ENCODE assay signal across 25 cellular contexts in the genomic region with DNA sequence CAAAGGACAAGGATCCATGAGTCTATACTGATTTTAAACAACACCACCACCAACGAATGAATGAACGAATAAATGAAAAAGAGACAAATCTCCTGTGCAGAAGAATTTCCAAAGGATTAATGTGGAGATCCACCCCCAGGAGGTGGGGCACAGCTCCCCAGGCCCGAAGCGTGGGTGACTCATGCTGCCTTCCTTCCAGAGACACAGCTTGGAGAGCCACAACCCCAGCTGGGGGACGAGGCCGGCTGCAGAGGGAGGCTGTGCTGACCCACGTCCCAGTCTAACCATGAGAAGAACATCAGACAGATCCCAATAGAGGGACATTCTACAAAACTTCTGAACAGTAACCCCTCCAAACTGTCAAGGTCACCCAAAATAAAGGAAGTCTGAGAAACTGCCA.
"Had no signal": no experiment of that assay in that cellular context is flagged by ENCODE, and none has a peak within 500 bp of the region (broad histone marks: within the 10 kb centered on the region; RNA-seq: fewer than 3 reads in every experiment).

No MANE protein-coding gene starts in this region.

- DNase-seq: activated CD4-positive, alpha-beta memory T cell treated with anti-CD3 and anti-CD28 coated beads, Interleukin-2, amount 10 ng/mL, durations not matched to agents 7 days and 5 days; activated CD4-positive, alpha-beta T cell treated with anti-CD3 and anti-CD28 coated beads for 1 hour; activated CD4-positive, alpha-beta T cell treated with anti-CD3 and anti-CD28 coated beads for 4 hours; activated CD4-positive, alpha-beta T cell treated with anti-CD3 and anti-CD28 coated beads, Interleukin-2, amount 10 ng/mL, durations not matched to agents 7 days and 5 days; activated CD4-positive, alpha-beta T cell treated with anti-CD3 and anti-CD28 coated beads, Interleukin-2, amount 50 U/mL, for 4 hours; activated CD8-positive, alpha-beta memory T cell treated with anti-CD3 and anti-CD28 coated beads, Interleukin-2, amount 50 U/mL, for 48 hours; activated gamma-delta T cell; activated naive CD4-positive, alpha-beta T cell; activated naive CD4-positive, alpha-beta T cell treated with anti-CD3 and anti-CD28 coated beads, Interleukin-2, amount 10 ng/mL, durations not matched to agents 7 days and 5 days; activated naive CD8-positive, alpha-beta T cell treated with anti-CD3 and anti-CD28 coated beads, Interleukin-2, amount 10 ng/mL, durations not matched to agents 7 days and 5 days; activated T-cell treated with anti-CD3 and anti-CD28 coated beads for 4 hours; activated T-cell treated with anti-CD3 and anti-CD28 coated beads, Interleukin-2, amount 50 U/mL, for 24 hours; activated T-cell treated with anti-CD3 and anti-CD28 coated beads, Interleukin-2, amount 50 U/mL, for 72 hours; brain microvascular endothelial cell; caudate nucleus; cortex of kidney; dermis blood vessel endothelial cell; effector CD4-positive, alpha-beta T cell; effector memory CD8-positive, alpha-beta T cell; erythroblast; esophagus squamous epithelium; T-helper 2 cell had no signal

- H3K4me3 ChIP-seq: ascending aorta, esophagus squamous epithelium had no signal

- H3K27me3 ChIP-seq: ascending aorta, brain microvascular endothelial cell had no signal

- H3K27ac ChIP-seq: ascending aorta, brain microvascular endothelial cell, esophagus squamous epithelium had no signal

- H3K4me1 ChIP-seq: ascending aorta, esophagus squamous epithelium had no signal

- H3K36me3 ChIP-seq: ascending aorta, brain microvascular endothelial cell, esophagus squamous epithelium had no signal

- ATAC-seq: activated naive CD4-positive, alpha-beta T cell treated with anti-CD3 and anti-CD28 coated beads, Interleukin-2, amount 50 U/mL, for 72 hours; activated T-cell treated with anti-CD3 and anti-CD28 coated beads, Interleukin-2, amount 50 U/mL, for 72 hours; effector memory CD8-positive, alpha-beta T cell; WTC11 had no signal

- H3K9me3 ChIP-seq: ascending aorta, esophagus squamous epithelium had no signal
